In genomic region chr11:60396382-60396781, GRCh38 we compare ENCODE assay signal across 17 cellular contexts. TPM values are rescaled to one million over a fixed set of nuclear protein-coding genes. Genes with fewer than 3 reads are reported as not detected.
DNase-seq lines count a peak whose midpoint lies in the region; ATAC-seq and TF ChIP-seq lines count a peak whose summit lies in the region.
"Had no signal": no experiment of that assay in that cellular context is flagged by ENCODE, and none has a peak within 500 bp of the region (broad histone marks: within the 10 kb centered on the region; RNA-seq: fewer than 3 reads in every experiment).

Gene MS4A14 (plus strand): TSS chr11:60396459. CDS start chr11:60396579, 120 bp downstream.

- TF ChIP-seq CTCF in right atrium auricular region (IDR thresholded peaks at IDR 0.05) (no peak), testis (IDR thresholded peaks at IDR 0.05) (no peak), Caco-2 (IDR thresholded peaks at IDR 0.05; ENCODE audit: insufficient read depth in 1 of 2, low read depth in 1 of 2, low read length in 1 of 2, severe bottlenecking in 1 of 2, unreplicated experiment in 1 of 2) (no peak)

- H3K27ac Mint-ChIP-seq in activated T-helper 17 cell treated with anti-CD3 and anti-CD28 coated beads, Interleukin-2, amount 50 U/mL, for 72 hours, result no peak within 1 kb of the TSS
- no peak within 1 kb of the TSS for H3K27ac Mint-ChIP-seq in Caco-2 (ENCODE audit: unreplicated experiment)
- H3K27ac Mint-ChIP-seq: activated T-cell treated with anti-CD3 and anti-CD28 coated beads, Interleukin-2, amount 50 U/mL, for 72 hours had no signal

- intact Hi-C loops in Right ventricle myocardium superior (cut with DNase I) (no loop called here), testis (cut with DNase I; ENCODE audit: low total_unique reads) (no loop called here), Caco-2 (cut with micrococcal nuclease; ENCODE audit: unreplicated experiment) (no loop called here)

- 77 to 88% methylated on average over 3 of the region's 3 CpGs for WGBS in testis, 2 donors

- no peak within 1 kb of the TSS for H3K4me3 Mint-ChIP-seq in activated T-helper 17 cell treated with anti-CD3 and anti-CD28 coated beads, Interleukin-2, amount 50 U/mL, for 72 hours
- no peak within 1 kb of the TSS for H3K4me3 Mint-ChIP-seq in Caco-2 (ENCODE audit: unreplicated experiment)
- H3K4me3 Mint-ChIP-seq: activated T-cell treated with anti-CD3 and anti-CD28 coated beads, Interleukin-2, amount 50 U/mL, for 72 hours had no signal

- no peaks in the 10 kb centered on the region for H3K36me3 Mint-ChIP-seq in activated T-helper 17 cell treated with anti-CD3 and anti-CD28 coated beads, Interleukin-2, amount 50 U/mL, for 72 hours (ENCODE audit: low read depth)
- no peaks in the 10 kb centered on the region for H3K36me3 Mint-ChIP-seq in Caco-2 (ENCODE audit: insufficient read depth, unreplicated experiment)

- H3K4me3 ChIP-seq in right atrium auricular region, result no peak within 1 kb of the TSS
- no peak within 1 kb of the TSS for H3K4me3 ChIP-seq in testis
- no peak within 1 kb of the TSS for H3K4me3 ChIP-seq in Caco-2 (ENCODE audit: low read depth, low read length)
- H3K4me3 ChIP-seq: ovary, tibial nerve had no signal

- CTCF ChIA-PET in Caco-2 (lab: Charles Lee), result no interaction called here

- H3K27me3 ChIP-seq in right atrium auricular region (no peaks in the 10 kb centered on the region), testis (no peaks in the 10 kb centered on the region), Caco-2 (replicated peaks; ENCODE audit: control insufficient read depth, insufficient read depth, low read length) (no peaks in the 10 kb centered on the region)
- H3K27me3 ChIP-seq: ovary, tibial nerve had no signal

- peak; percentile 45 for ATAC-seq in Right ventricle myocardium superior (ENCODE audit: poor library complexity)
- peak; percentile 32 for ATAC-seq in HG02885 (IDR thresholded peaks at IDR 0.05; ENCODE audit: poor library complexity, unreplicated experiment)
- ATAC-seq in activated T-helper 17 cell treated with anti-CD3 and anti-CD28 coated beads, Interleukin-2, amount 50 U/mL, for 72 hours (replicated peaks), result peak; percentile 66
- no peak for ATAC-seq in HG02938 (IDR thresholded peaks at IDR 0.05; ENCODE audit: unreplicated experiment)

- H3K27ac ChIP-seq in right atrium auricular region, result no peak within 1 kb of the TSS
- H3K27ac ChIP-seq in testis, result no peak within 1 kb of the TSS
- H3K27ac ChIP-seq: ovary, tibial nerve had no signal

- H3K36me3 ChIP-seq in right atrium auricular region (no peaks in the 10 kb centered on the region), testis (ENCODE audit: low read depth, missing control alignments) (no peaks in the 10 kb centered on the region), Caco-2 (ENCODE audit: control insufficient read depth, insufficient read depth, low read length) (no peaks in the 10 kb centered on the region)
- H3K36me3 ChIP-seq: ovary, tibial nerve had no signal

- H3K9me3 ChIP-seq in right atrium auricular region, result no peaks in the 10 kb centered on the region
- H3K9me3 ChIP-seq in testis, result no peaks in the 10 kb centered on the region
- no peaks in the 10 kb centered on the region; the same call in 1 of the 2 replicates for H3K9me3 ChIP-seq in Caco-2
- H3K9me3 ChIP-seq: ovary, tibial nerve had no signal

- peaks cover 10% of the 10 kb centered on the region for H3K27me3 Mint-ChIP-seq in activated T-helper 17 cell treated with anti-CD3 and anti-CD28 coated beads, Interleukin-2, amount 50 U/mL, for 72 hours
- H3K27me3 Mint-ChIP-seq in Caco-2 (ENCODE audit: insufficient read depth, unreplicated experiment), result no peaks in the 10 kb centered on the region

- H3K4me1 Mint-ChIP-seq in activated T-helper 17 cell treated with anti-CD3 and anti-CD28 coated beads, Interleukin-2, amount 50 U/mL, for 72 hours, result no peaks in the 10 kb centered on the region
- no peaks in the 10 kb centered on the region for H3K4me1 Mint-ChIP-seq in Caco-2 (ENCODE audit: low read depth, unreplicated experiment)

- H3K4me1 ChIP-seq in right atrium auricular region (no peaks in the 10 kb centered on the region), testis (no peaks in the 10 kb centered on the region), Caco-2 (no peaks in the 10 kb centered on the region)
- H3K4me1 ChIP-seq: tibial nerve had no signal

- no peaks in the 10 kb centered on the region for H3K9me3 Mint-ChIP-seq in activated T-helper 17 cell treated with anti-CD3 and anti-CD28 coated beads, Interleukin-2, amount 50 U/mL, for 72 hours
- H3K9me3 Mint-ChIP-seq in Caco-2 (ENCODE audit: unreplicated experiment), result no peaks in the 10 kb centered on the region
- H3K9me3 Mint-ChIP-seq: activated T-cell treated with anti-CD3 and anti-CD28 coated beads, Interleukin-2, amount 50 U/mL, for 72 hours had no signal

- BruUV-seq in Caco-2 (replicated peaks; lab: Mats Ljungman, UMichigan), result no TSS peak

- POLR2A ChIA-PET in Caco-2 (lab: Charles Lee), result no interaction called here

- DNase-seq in Right ventricle myocardium superior (no peak), right atrium auricular region (ENCODE audit: low spot score) (no peak), testis (no peak), NCI-H1092 treated with DMSO at 0.1 percent for 48 hours (lab: John Stamatoyannopoulos, UW) (no peak), Caco-2 (no peak)
- DNase-seq: activated T-cell treated with anti-CD3 and anti-CD28 coated beads, Interleukin-2, amount 50 U/mL, for 72 hours; COR-L47; dermis blood vessel endothelial cell; HCEC 1CT; NCI-H1930; ovary; T-helper 1 cell had no signal

- no peak for TF ChIP-seq POLR2A in testis (IDR thresholded peaks at IDR 0.05)

RNA-seq across cellular contexts. Expression of gene MS4A14, which starts in this region (rescaled TPM):
- total RNA-seq in Right ventricle myocardium superior (0.97 TPM), right atrium auricular region (under 1 TPM; 0.48 to 0.94 TPM), testis (100 to 1,000 TPM in 1 of 2 donors, 10 to 100 TPM in 1; 32.7 to 154 TPM), Caco-2 (2022) (not detected in 2 replicates)
- not detected for total RNA-seq in activated T-helper 17 cell treated with anti-CD3 and anti-CD28 coated beads, Interleukin-2, amount 50 U/mL, for 72 hours
- 127 TPM for polyA plus RNA-seq in testis (ENCODE audit: insufficient read depth, low read depth, low replicate concordance)
- total RNA-seq: activated T-cell treated with anti-CD3 and anti-CD28 coated beads, Interleukin-2, amount 50 U/mL, for 72 hours; astrocyte; dermis blood vessel endothelial cell had no signal

Comparison
In these comparisons a context has a peak if more than half of its experiments do, and no peak if none do; other contexts are left out.
1. RNA of gene MS4A14 (total RNA-seq): 32.7 to 154 TPM in testis; 0.97 TPM in Right ventricle myocardium superior (single experiment), 0.48 to 0.94 TPM in right atrium auricular region, not detected in Caco-2 and not detected in activated T-helper 17 cell treated with anti-CD3 and anti-CD28 coated beads, Interleukin-2, amount 50 U/mL, for 72 hours; every median in the first group is over 10 times any median in the second.
2. Peak in ATAC-seq in Right ventricle myocardium superior; RNA of the gene not detected or under 1 TPM.
3. Peak in ATAC-seq in activated T-helper 17 cell treated with anti-CD3 and anti-CD28 coated beads, Interleukin-2, amount 50 U/mL, for 72 hours; RNA of the gene not detected or under 1 TPM.